13 cellular contexts compared by ENCODE assay signal in genomic region chr16:11355862-11356261, GRCh38. TPM values are rescaled to one million over a fixed set of nuclear protein-coding genes. Genes with fewer than 3 reads are reported as not detected.
A peak's percentile ranks its signal among the peaks of the same experiment; 100 is the strongest.
DNase-seq lines count a peak whose midpoint lies in the region; ATAC-seq and TF ChIP-seq lines count a peak whose summit lies in the region.
"Had no signal": no experiment of that assay in that cellular context is flagged by ENCODE, and none has a peak within 500 bp of the region (broad histone marks: within the 10 kb centered on the region; RNA-seq: fewer than 3 reads in every experiment).

No MANE protein-coding gene starts in this region.

- H3K9me3 ChIP-seq in DOHH2 (ENCODE audit: control insufficient read depth, insufficient read depth, low read length) (no peaks in the 10 kb centered on the region), sigmoid colon (no peaks in the 10 kb centered on the region)
- H3K9me3 ChIP-seq: Caco-2, heart right ventricle, right atrium auricular region had no signal

- H3K79me2 ChIP-seq in DOHH2 (ENCODE audit: control insufficient read depth, low read length) = peaks cover 18% of the 10 kb centered on the region
- no peaks in the 10 kb centered on the region for H3K79me2 ChIP-seq in KMS-11 (ENCODE audit: insufficient read depth, low read depth)

- intact Hi-C loops in sigmoid colon (cut with DNase I) (loop anchor here (1.0 kb wide), 1 partner anchor 392 kb away; no protein-coding TSS in a partner anchor), posterior cingulate gyrus (cut with DNase I) (loop anchor here (2.0 kb wide), 1 partner anchor 391 kb away; no protein-coding TSS in a partner anchor)

- H4K20me1 ChIP-seq in DOHH2 (ENCODE audit: control insufficient read depth, insufficient read depth, low read depth, low read length) = peaks cover 8% of the 10 kb centered on the region
- H4K20me1 ChIP-seq in KMS-11 (ENCODE audit: insufficient read depth) = peaks cover 15% of the 10 kb centered on the region

- no peaks in the 10 kb centered on the region for H3K9me3 Mint-ChIP-seq in activated naive CD8-positive, alpha-beta T cell (ENCODE audit: low read depth)

- H3K27ac ChIP-seq in DOHH2 (ENCODE audit: low read depth, low read length) (peak overlapping the region; percentile 44; the same call in 1 of the 2 replicates), KMS-11 (no peak overlapping the region), sigmoid colon (no peak overlapping the region)
- H3K27ac ChIP-seq: epithelial cell of prostate, right atrium auricular region had no signal

- H3K4me3 ChIP-seq in DOHH2 (ENCODE audit: low read length) (peak overlapping the region; percentile 28), KMS-11 (IDR thresholded peaks at IDR 0.05; ENCODE audit: insufficient read depth, low read depth, low read length) (no peak overlapping the region), sigmoid colon (no peak overlapping the region)
- H3K4me3 ChIP-seq: heart right ventricle, right atrium auricular region had no signal

- ATAC-seq in GM18517 (IDR thresholded peaks at IDR 0.05; ENCODE audit: unreplicated experiment) = no peak

- 55 to 84% methylated on average over 8 of the region's 8 CpGs for WGBS in sigmoid colon, 2 donors

- H3K27me3 Mint-ChIP-seq in activated naive CD8-positive, alpha-beta T cell = no peaks in the 10 kb centered on the region

- no peak overlapping the region for H3K9ac ChIP-seq in KMS-11

- no peak for TF ChIP-seq POLR2A in sigmoid colon (IDR thresholded peaks at IDR 0.05)

- H3K4me2 ChIP-seq in DOHH2 (ENCODE audit: low read length) (peak overlapping the region; percentile 55), KMS-11 (peak overlapping the region; percentile 50; the same call in 1 of the 2 replicates)

- H3K4me1 ChIP-seq in DOHH2 (ENCODE audit: control insufficient read depth, low read length) = peaks cover 54% of the 10 kb centered on the region
- H3K4me1 ChIP-seq in KMS-11 (ENCODE audit: low read depth, poor library complexity, severe bottlenecking) = peaks cover 42% of the 10 kb centered on the region
- peaks cover 0 to 27% (median 12%) of the 10 kb centered on the region in 4 donors for H3K4me1 ChIP-seq in sigmoid colon

- H3K36me3 ChIP-seq in DOHH2 (ENCODE audit: control insufficient read depth, low read length) (peaks cover 48% of the 10 kb centered on the region), KMS-11 (ENCODE audit: insufficient read depth) (no peaks in the 10 kb centered on the region), sigmoid colon (no peaks in the 10 kb centered on the region)
- H3K36me3 ChIP-seq: heart right ventricle, right atrium auricular region had no signal

- DNase-seq in sigmoid colon (peak; percentile 11), posterior cingulate gyrus (no peak), iPS-NIHi7 (ENCODE audit: extremely low spot score) (no peak)
- DNase-seq: cerebellar nuclear complex, heart right ventricle, SW 1271 had no signal

- H3K9me2 ChIP-seq in DOHH2 (replicated peaks; ENCODE audit: control insufficient read depth, low read length) = no peaks in the 10 kb centered on the region

- peak overlapping the region; percentile 93 for H3K27ac Mint-ChIP-seq in activated naive CD8-positive, alpha-beta T cell

- H3K4me1 Mint-ChIP-seq in activated naive CD8-positive, alpha-beta T cell (ENCODE audit: low read depth) = peaks cover 57% of the 10 kb centered on the region

- H3K36me3 Mint-ChIP-seq in activated naive CD8-positive, alpha-beta T cell = peaks cover 5% of the 10 kb centered on the region

- no peak overlapping the region for H2AFZ ChIP-seq in KMS-11 (ENCODE audit: low read depth)

- H3K27me3 ChIP-seq in DOHH2 (ENCODE audit: control insufficient read depth, low read length) (peaks cover 33% of the 10 kb centered on the region), KMS-11 (ENCODE audit: insufficient read depth, low read depth) (peaks cover 25% of the 10 kb centered on the region), sigmoid colon (no peaks in the 10 kb centered on the region)
- H3K27me3 ChIP-seq: right atrium auricular region had no signal

- H3K4me3 Mint-ChIP-seq in activated naive CD8-positive, alpha-beta T cell = peak overlapping the region; percentile 83

- H3F3A ChIP-seq in DOHH2 (ENCODE audit: control insufficient read depth, insufficient read depth) = peaks cover 14% of the 10 kb centered on the region

- no peak for TF ChIP-seq EP300 in sigmoid colon (IDR thresholded peaks at IDR 0.05)

- no peak for TF ChIP-seq CTCF in DOHH2 (IDR thresholded peaks at IDR 0.05; ENCODE audit: low read depth, low read length, poor library complexity, severe bottlenecking)
- TF ChIP-seq CTCF in KMS-11 (conservative IDR thresholded peaks at IDR 0.05; ENCODE audit: low read depth, low read length) = no peak
- no peak for TF ChIP-seq CTCF in sigmoid colon (IDR thresholded peaks at IDR 0.05)

RNA-seq across cellular contexts. Expression of gene RMI2, which starts 10.6 kb away (rescaled TPM):
- total RNA-seq in sigmoid colon = 1 to 10 TPM in 2 of 4 donors, under 1 TPM in 2; 0.36 to 2.2 (median 1.2) TPM
- polyA plus RNA-seq in sigmoid colon = 10 to 100 TPM in 1 of 3 donors, 1 to 10 TPM in 2; 5.4 to 19.3 (median 8.1) TPM
